9 cellular contexts compared by ENCODE assay signal in the genomic region with DNA sequence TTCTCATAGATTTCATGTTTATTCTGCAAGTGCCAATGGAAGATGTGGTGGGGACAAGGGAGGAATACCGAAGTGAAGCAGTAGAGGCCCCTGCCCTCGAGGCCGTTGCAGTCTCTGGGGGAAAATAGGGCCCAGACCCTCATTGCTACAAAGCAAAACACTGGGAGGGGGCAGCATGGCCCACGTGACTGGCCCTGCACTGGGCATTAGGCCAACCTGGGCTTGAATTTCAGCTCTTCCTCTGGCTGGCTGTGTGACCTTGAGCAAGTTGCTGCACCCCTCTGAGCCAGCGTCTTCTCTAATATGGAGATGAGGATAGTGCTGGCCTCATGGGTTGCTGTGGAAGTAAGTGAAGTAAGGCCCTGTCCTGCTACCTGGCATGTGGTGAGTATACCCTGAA. TPM values are rescaled to one million over a fixed set of nuclear protein-coding genes. Genes with fewer than 3 reads are reported as not detected.
DNase-seq lines count a peak whose midpoint lies in the region; ATAC-seq and TF ChIP-seq lines count a peak whose summit lies in the region.
"Had no signal": no experiment of that assay in that cellular context is flagged by ENCODE, and none has a peak within 500 bp of the region (broad histone marks: within the 10 kb centered on the region; RNA-seq: fewer than 3 reads in every experiment).

No MANE protein-coding gene starts in this region.

- CTCF ChIA-PET in SK-N-SH (lab: Yijun Ruan, JAX), result interaction anchor here (1.0 to 3.1 kb wide), 8 partner anchors 12 to 180 kb away, joined by 3 to 8 read pairs (median 4); no protein-coding TSS in a partner anchor

- intact Hi-C loops in esophagus muscularis mucosa (cut with DNase I) (no loop called here), upper lobe of right lung (cut with DNase I) (no loop called here)

- H3K4me1 ChIP-seq in SK-N-SH (ENCODE audit: control insufficient read depth in 1 of 2, insufficient read depth in 2 of 2, low read depth in 1 of 2, low read length in 1 of 2) (peaks cover 74 to 85% of the 10 kb centered on the region in 2 experiments), esophagus muscularis mucosa (peaks cover 91 to 100% (median 95%) of the 10 kb centered on the region in 4 donors), osteoblast (ENCODE audit: insufficient read depth, low read length) (peaks cover 82% of the 10 kb centered on the region), upper lobe of right lung (peaks cover 89% of the 10 kb centered on the region)

- no peaks in the 10 kb centered on the region for H3K9me2 ChIP-seq in SK-N-SH

- no peak for TF ChIP-seq POLR2A in esophagus muscularis mucosa (IDR thresholded peaks at IDR 0.05; ENCODE audit: low read depth)

- H4K20me1 ChIP-seq in SK-N-SH (ENCODE audit: insufficient read depth) (no peaks in the 10 kb centered on the region), osteoblast (ENCODE audit: insufficient read depth, low read length) (peaks cover 3% of the 10 kb centered on the region)

- H2AFZ ChIP-seq in SK-N-SH (ENCODE audit: low read depth) (no peak overlapping the region), osteoblast (ENCODE audit: low read length) (no peak overlapping the region)

- H3K79me2 ChIP-seq in SK-N-SH (ENCODE audit: insufficient read depth) (peaks cover 26% of the 10 kb centered on the region), osteoblast (ENCODE audit: insufficient read depth, low read length) (peaks cover 11% of the 10 kb centered on the region)

- no peak for TF ChIP-seq RAD21 in SK-N-SH (IDR thresholded peaks at IDR 0.05; ENCODE audit: low read length)

- H3K36me3 ChIP-seq in SK-N-SH (replicated peaks in 1 of 2; ENCODE audit: control insufficient read depth in 1 of 2, insufficient read depth in 2 of 2, low read length in 1 of 2), result no peaks in the 10 kb centered on the region
- peaks cover 0 to 18% (median 0%) of the 10 kb centered on the region in 4 donors for H3K36me3 ChIP-seq in esophagus muscularis mucosa
- no peaks in the 10 kb centered on the region for H3K36me3 ChIP-seq in osteoblast (ENCODE audit: insufficient read depth, low read length)
- H3K36me3 ChIP-seq in upper lobe of right lung, result no peaks in the 10 kb centered on the region

- H3K4me3 ChIP-seq in SK-N-SH (ENCODE audit: low read depth in 2 of 2, low read length in 1 of 2), result peak overlapping the region in 1 of 2 experiments; percentile 57; a peak in 2 of 4 replicates
- no peak overlapping the region for H3K4me3 ChIP-seq in esophagus muscularis mucosa
- H3K4me3 ChIP-seq in osteoblast (ENCODE audit: insufficient read depth, low read length), result no peak overlapping the region
- H3K4me3 ChIP-seq in upper lobe of right lung, result no peak overlapping the region

- POLR2A ChIA-PET in SK-N-SH (lab: Yijun Ruan, JAX), result interaction anchor here (1.0 to 1.7 kb wide), 2 partner anchors 12 to 23 kb away, joined by 3 to 4 read pairs; no protein-coding TSS in a partner anchor

- TF ChIP-seq CTCF in SK-N-SH (IDR thresholded peaks at IDR 0.05) (no peak), esophagus muscularis mucosa (IDR thresholded peaks at IDR 0.05) (no peak), osteoblast (IDR thresholded peaks at IDR 0.05; ENCODE audit: extremely low read depth, low read depth, low read length) (no peak), upper lobe of right lung (IDR thresholded peaks at IDR 0.05) (no peak)

- no peaks in the 10 kb centered on the region for H3K9me3 ChIP-seq in SK-N-SH
- no peaks in the 10 kb centered on the region for H3K9me3 ChIP-seq in esophagus muscularis mucosa
- H3K9me3 ChIP-seq in osteoblast (ENCODE audit: low read depth, low read length), result no peaks in the 10 kb centered on the region
- no peaks in the 10 kb centered on the region for H3K9me3 ChIP-seq in upper lobe of right lung

- ATAC-seq in SK-N-SH treated with all-trans-retinoic acid at 6 μM for 48 hours, result no peak
- no peak for ATAC-seq in upper lobe of right lung
- no peak for ATAC-seq in HG03460 (IDR thresholded peaks at IDR 0.05; ENCODE audit: unreplicated experiment)

- H3K4me2 ChIP-seq in SK-N-SH, result peak overlapping the region; percentile 66
- peak overlapping the region; percentile 67 for H3K4me2 ChIP-seq in osteoblast (ENCODE audit: insufficient read depth, low read length)

- peaks cover 52% of the 10 kb centered on the region for H3F3A ChIP-seq in SK-N-SH (replicated peaks; ENCODE audit: insufficient read depth)

- TF ChIP-seq EP300 in SK-N-SH (IDR thresholded peaks at IDR 0.05; ENCODE audit: borderline replicate concordance in 1 of 2, low read depth in 1 of 2, low read length in 1 of 2), result no peak
- no peak for TF ChIP-seq EP300 in esophagus muscularis mucosa (IDR thresholded peaks at IDR 0.05)

- 56% methylated on average over 5 of the region's 5 CpGs for WGBS in SK-N-SH (ENCODE audit: low lambda C conversion rate)
- WGBS in esophagus muscularis mucosa, result 80% methylated on average over 5 of the region's 5 CpGs

- H3K27me3 ChIP-seq in SK-N-SH (ENCODE audit: insufficient read depth), result no peaks in the 10 kb centered on the region
- H3K27me3 ChIP-seq in esophagus muscularis mucosa, result no peaks in the 10 kb centered on the region
- no peaks in the 10 kb centered on the region for H3K27me3 ChIP-seq in osteoblast (ENCODE audit: insufficient read depth, low read length)
- no peaks in the 10 kb centered on the region for H3K27me3 ChIP-seq in upper lobe of right lung

- DNase-seq in SK-N-SH (no peak), esophagus muscularis mucosa (ENCODE audit: extremely low spot score) (no peak), osteoblast (ENCODE audit: insufficient read length, low spot score, missing footprints) (no peak), upper lobe of right lung (no peak), NCI-H446 treated with DMSO at 0.1 percent for 48 hours (lab: John Stamatoyannopoulos, UW) (no peak), NOMO-1 treated with DMSO at 0.1 percent for 48 hours (lab: John Stamatoyannopoulos, UW; ENCODE audit: unreplicated experiment) (no peak)
- DNase-seq: NCI-H2081 had no signal

- peak overlapping the region; percentile 92 to 94 for H3K27ac ChIP-seq in SK-N-SH (ENCODE audit: low read depth in 2 of 2, low read length in 1 of 2)
- peak overlapping the region; percentile 78 to 85 (median 79) for H3K27ac ChIP-seq in esophagus muscularis mucosa (replicated peaks in 1 of 4)
- H3K27ac ChIP-seq in osteoblast (ENCODE audit: low read depth, low read length), result peak overlapping the region; percentile 98
- peak overlapping the region; percentile 86 for H3K27ac ChIP-seq in upper lobe of right lung

- peak overlapping the region; percentile 74 for H3K9ac ChIP-seq in SK-N-SH

TF ChIP-seq in SK-N-SH, 30 proteins besides CTCF, POLR2A, EP300 and RAD21 (continues in another document):
- TF ChIP-seq ZBTB33 (IDR thresholded peaks at IDR 0.05; ENCODE audit: borderline replicate concordance, low read depth), result no peak

TF ChIP-seq in SK-N-SH treated with all-trans-retinoic acid at 6 μM for 48 hours, 23 proteins besides CTCF, POLR2A, EP300 and RAD21 (continues in another document):
- no peak for TF ChIP-seq RARB (CRISPR knock-in tag; IDR thresholded peaks at IDR 0.05)
- TF ChIP-seq GLIS3 (CRISPR knock-in tag; IDR thresholded peaks at IDR 0.05), result no peak
- no peak for TF ChIP-seq ZC3H10 (CRISPR knock-in tag; IDR thresholded peaks at IDR 0.05)
- TF ChIP-seq, protein P1, sequence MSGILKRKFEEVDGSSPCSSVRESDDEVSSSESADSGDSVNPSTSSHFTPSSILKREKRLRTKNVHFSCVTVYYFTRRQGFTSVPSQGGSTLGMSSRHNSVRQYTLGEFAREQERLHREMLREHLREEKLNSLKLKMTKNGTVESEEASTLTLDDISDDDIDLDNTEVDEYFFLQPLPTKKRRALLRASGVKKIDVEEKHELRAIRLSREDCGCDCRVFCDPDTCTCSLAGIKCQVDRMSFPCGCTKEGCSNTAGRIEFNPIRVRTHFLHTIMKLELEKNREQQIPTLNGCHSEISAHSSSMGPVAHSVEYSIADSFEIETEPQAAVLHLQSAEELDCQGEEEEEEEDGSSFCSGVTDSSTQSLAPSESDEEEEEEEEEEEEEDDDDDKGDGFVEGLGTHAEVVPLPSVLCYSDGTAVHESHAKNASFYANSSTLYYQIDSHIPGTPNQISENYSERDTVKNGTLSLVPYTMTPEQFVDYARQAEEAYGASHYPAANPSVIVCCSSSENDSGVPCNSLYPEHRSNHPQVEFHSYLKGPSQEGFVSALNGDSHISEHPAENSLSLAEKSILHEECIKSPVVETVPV (CRISPR knock-in tag; IDR thresholded peaks at IDR 0.05), result no peak
- TF ChIP-seq ZNF565 (CRISPR knock-in tag; conservative IDR thresholded peaks at IDR 0.05; ENCODE audit: low read depth), result no peak
- TF ChIP-seq ZNF8 (CRISPR knock-in tag; IDR thresholded peaks at IDR 0.05), result no peak
- TF ChIP-seq CSDC2 (CRISPR knock-in tag; IDR thresholded peaks at IDR 0.05), result no peak
- TF ChIP-seq PPARA (CRISPR knock-in tag; IDR thresholded peaks at IDR 0.05; ENCODE audit: borderline replicate concordance), result no peak
- TF ChIP-seq, protein P2, sequence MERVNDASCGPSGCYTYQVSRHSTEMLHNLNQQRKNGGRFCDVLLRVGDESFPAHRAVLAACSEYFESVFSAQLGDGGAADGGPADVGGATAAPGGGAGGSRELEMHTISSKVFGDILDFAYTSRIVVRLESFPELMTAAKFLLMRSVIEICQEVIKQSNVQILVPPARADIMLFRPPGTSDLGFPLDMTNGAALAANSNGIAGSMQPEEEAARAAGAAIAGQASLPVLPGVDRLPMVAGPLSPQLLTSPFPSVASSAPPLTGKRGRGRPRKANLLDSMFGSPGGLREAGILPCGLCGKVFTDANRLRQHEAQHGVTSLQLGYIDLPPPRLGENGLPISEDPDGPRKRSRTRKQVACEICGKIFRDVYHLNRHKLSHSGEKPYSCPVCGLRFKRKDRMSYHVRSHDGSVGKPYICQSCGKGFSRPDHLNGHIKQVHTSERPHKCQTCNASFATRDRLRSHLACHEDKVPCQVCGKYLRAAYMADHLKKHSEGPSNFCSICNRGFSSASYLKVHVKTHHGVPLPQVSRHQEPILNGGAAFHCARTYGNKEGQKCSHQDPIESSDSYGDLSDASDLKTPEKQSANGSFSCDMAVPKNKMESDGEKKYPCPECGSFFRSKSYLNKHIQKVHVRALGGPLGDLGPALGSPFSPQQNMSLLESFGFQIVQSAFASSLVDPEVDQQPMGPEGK (CRISPR knock-in tag; IDR thresholded peaks at IDR 0.05; ENCODE audit: borderline replicate concordance), result no peak
- no peak for TF ChIP-seq ARNTL (CRISPR knock-in tag; IDR thresholded peaks at IDR 0.05; ENCODE audit: borderline replicate concordance, low read depth)
- TF ChIP-seq ZNF70 (CRISPR knock-in tag; IDR thresholded peaks at IDR 0.05), result no peak

RNA-seq across cellular contexts. Expression of gene SYNPO, which starts 0.7 kb away (rescaled TPM):
- polyA plus RNA-seq in SK-N-SH (2012; rRNA removed), result 3.0 and 5.1 TPM in 2 replicates
- 3.3 and 4.5 TPM in 2 replicates for polyA plus RNA-seq in SK-N-SH (2012; cell fraction: cytosol; rRNA removed)
- polyA plus RNA-seq in SK-N-SH (2012; cell fraction: nucleus; rRNA removed), result 9.8 and 14.0 TPM in 2 replicates
- total RNA-seq in esophagus muscularis mucosa (10 to 100 TPM; 20.4 to 54.0 (median 39.3) TPM), osteoblast (2.7 and 4.0 TPM in 2 replicates), upper lobe of right lung (151 TPM)

RNA-seq across cellular contexts. Expression of gene MYOZ3, which starts 21.3 kb away (rescaled TPM):
- 0.26 and 0.41 TPM in 2 replicates for polyA plus RNA-seq in SK-N-SH (2012; rRNA removed)
- polyA plus RNA-seq in SK-N-SH (2012; cell fraction: cytosol; rRNA removed), result 0.31 and 0.35 TPM in 2 replicates
- polyA plus RNA-seq in SK-N-SH (2012; cell fraction: nucleus; rRNA removed), result 0.48 and 0.67 TPM in 2 replicates
- total RNA-seq in esophagus muscularis mucosa (1 to 10 TPM in 1 of 4 donors, under 1 TPM in 2, not detected in 1; 0.17 to 1.2 (median 0.46) TPM), osteoblast (under 0.01 TPM in 1 of 2 replicates, not detected in the other), upper lobe of right lung (1.7 TPM)
